Comparison of ENCODE assay signal across 13 cellular contexts in genomic region chr10:12154516-12154915, GRCh38. TPM values are rescaled to one million over a fixed set of nuclear protein-coding genes. Genes with fewer than 3 reads are reported as not detected.
DNase-seq lines count a peak whose midpoint lies in the region; ATAC-seq and TF ChIP-seq lines count a peak whose summit lies in the region.
"Had no signal": no experiment of that assay in that cellular context is flagged by ENCODE, and none has a peak within 500 bp of the region (broad histone marks: within the 10 kb centered on the region; RNA-seq: fewer than 3 reads in every experiment).

No MANE protein-coding gene starts in this region.

- TF ChIP-seq CTCF in neural crest cell (conservative IDR thresholded peaks at IDR 0.05): no peak

- no peaks in the 10 kb centered on the region for H3K27me3 Mint-ChIP-seq in neural crest cell (ENCODE audit: low read depth)
- H3K27me3 Mint-ChIP-seq: CD4-positive, alpha-beta T cell had no signal

- peak overlapping the region; percentile 17 to 56 for H3K27ac Mint-ChIP-seq in activated naive CD4-positive, alpha-beta T cell treated with anti-CD3 and anti-CD28 coated beads, Interleukin-2, amount 50 U/mL, for 72 hours
- H3K27ac Mint-ChIP-seq in neural crest cell (ENCODE audit: unreplicated experiment): peak overlapping the region; percentile 81
- H3K27ac Mint-ChIP-seq: CD4-positive, alpha-beta T cell had no signal

- H3K9me3 Mint-ChIP-seq in activated naive CD4-positive, alpha-beta T cell treated with anti-CD3 and anti-CD28 coated beads, Interleukin-2, amount 50 U/mL, for 72 hours: no peaks in the 10 kb centered on the region
- H3K9me3 Mint-ChIP-seq in neural crest cell: no peaks in the 10 kb centered on the region
- H3K9me3 Mint-ChIP-seq: CD4-positive, alpha-beta T cell; H9 had no signal

- no peak for ATAC-seq in activated naive CD4-positive, alpha-beta T cell treated with anti-CD3 and anti-CD28 coated beads, Interleukin-2, amount 50 U/mL, for 72 hours
- peak; percentile 37; the same call in 2 of the 3 replicates for ATAC-seq in SK-N-SH treated with all-trans-retinoic acid at 6 μM for 48 hours
- ATAC-seq in HG03520 (IDR thresholded peaks at IDR 0.05; ENCODE audit: unreplicated experiment): no peak
- ATAC-seq: HepG2 had no signal

- H3K36me3 Mint-ChIP-seq in activated naive CD4-positive, alpha-beta T cell treated with anti-CD3 and anti-CD28 coated beads, Interleukin-2, amount 50 U/mL, for 72 hours: peaks cover 0 to 15% of the 10 kb centered on the region in 2 donors
- peaks cover 17% of the 10 kb centered on the region for H3K36me3 Mint-ChIP-seq in neural crest cell (ENCODE audit: low read depth)

- H3K4me1 Mint-ChIP-seq in neural crest cell: no peaks in the 10 kb centered on the region
- H3K4me1 Mint-ChIP-seq: H9 had no signal

- H3K4me3 Mint-ChIP-seq in neural crest cell: no peak overlapping the region
- H3K4me3 Mint-ChIP-seq: CD4-positive, alpha-beta T cell; H9 had no signal

- DNase-seq in activated naive CD4-positive, alpha-beta T cell treated with anti-CD3 and anti-CD28 coated beads, Interleukin-2, amount 50 U/mL, for 72 hours (ENCODE audit: low spot score in 2 of 2): no peak
- DNase-seq in activated naive CD4-positive, alpha-beta T cell treated with Interleukin-2 at 50 U/mL for 16 hours: no peak
- DNase-seq in neural crest cell (ENCODE audit: low read depth, low spot score) (no peak), RKO (ENCODE audit: low spot score) (no peak), T-helper 2 cell (no peak)
- DNase-seq: ACHN; CD4-positive, alpha-beta T cell; DMS79; GOT3; H9 had no signal

TF ChIP-seq in SK-N-SH treated with all-trans-retinoic acid at 6 μM for 48 hours, 23 proteins besides CTCF, POLR2A, EP300 and RAD21:
- TF ChIP-seq ISL1 (CRISPR knock-in tag; IDR thresholded peaks at IDR 0.05) (no peak), ESRRG (CRISPR knock-in tag; IDR thresholded peaks at IDR 0.05) (no peak)
TF ChIP-seq in SK-N-SH treated with all-trans-retinoic acid at 6 μM for 48 hours: peak in this region for 0.

RNA-seq across cellular contexts. Expression of gene SEC61A2, which starts 25.0 kb away (rescaled TPM):
- 10 to 100 TPM; 25.4 to 28.8 TPM for total RNA-seq in activated naive CD4-positive, alpha-beta T cell treated with anti-CD3 and anti-CD28 coated beads, Interleukin-2, amount 50 U/mL, for 72 hours
- total RNA-seq in neural crest cell: 24.8 and 26.7 TPM in 2 replicates

RNA-seq across cellular contexts. Expression of gene NUDT5, which starts 41.2 kb away (rescaled TPM):
- 100 to 1,000 TPM; 102 to 126 TPM for total RNA-seq in activated naive CD4-positive, alpha-beta T cell treated with anti-CD3 and anti-CD28 coated beads, Interleukin-2, amount 50 U/mL, for 72 hours
- total RNA-seq in neural crest cell: 88.2 and 90.1 TPM in 2 replicates

RNA-seq across cellular contexts. Expression of gene CDC123, which starts 41.5 kb away (rescaled TPM):
- 100 to 1,000 TPM; 116 to 127 TPM for total RNA-seq in activated naive CD4-positive, alpha-beta T cell treated with anti-CD3 and anti-CD28 coated beads, Interleukin-2, amount 50 U/mL, for 72 hours
- total RNA-seq in neural crest cell: 108 and 111 TPM in 2 replicates
